Comparison of ENCODE assay signal across 9 cellular contexts in the genomic region with DNA sequence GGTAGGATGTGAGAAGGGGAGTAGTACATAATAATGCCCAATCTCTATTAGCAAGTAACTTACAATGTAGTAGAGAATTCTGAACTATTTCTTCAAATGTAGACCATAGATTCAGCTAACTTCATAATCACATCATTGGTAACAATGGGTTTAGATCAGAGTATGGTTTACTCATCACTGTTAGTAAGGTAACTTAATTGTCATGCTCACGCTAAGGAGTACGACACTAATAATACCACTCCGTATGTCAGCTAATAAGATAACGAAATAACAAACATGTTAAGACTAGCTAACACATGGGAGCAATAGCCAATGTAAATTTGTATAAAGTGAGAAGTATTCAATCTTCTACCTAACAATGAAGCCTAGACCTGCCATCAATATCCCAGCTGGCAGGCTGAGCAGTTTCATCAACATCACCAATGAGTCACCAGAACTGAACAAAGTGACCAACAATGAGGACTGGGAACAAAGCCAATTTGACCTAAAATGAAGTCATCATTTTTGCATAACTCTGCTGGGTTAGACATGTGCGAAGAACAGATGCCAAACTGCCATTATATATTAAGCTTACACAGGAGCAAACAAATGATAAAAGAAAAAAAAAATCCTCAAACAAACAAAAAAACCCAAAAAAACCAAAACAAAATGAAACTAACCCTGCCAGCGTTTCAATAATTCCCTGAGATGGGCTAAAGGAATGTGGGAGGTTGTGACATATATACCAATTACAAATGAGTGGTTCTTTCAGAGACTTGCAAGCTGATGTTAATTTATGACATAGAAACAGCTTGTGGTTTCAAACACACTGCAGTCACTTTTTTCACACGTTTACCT. TPM values are rescaled to one million over a fixed set of nuclear protein-coding genes. Genes with fewer than 3 reads are reported as not detected.
DNase-seq lines count a peak whose midpoint lies in the region; ATAC-seq, FAIRE-seq and TF ChIP-seq lines count a peak whose summit lies in the region.
"Had no signal": no experiment of that assay in that cellular context is flagged by ENCODE, and none has a peak within 500 bp of the region (broad histone marks: within the 10 kb centered on the region; RNA-seq: fewer than 3 reads in every experiment).

No MANE protein-coding gene starts in this region.

- peak; percentile 55 for ATAC-seq in GM21576 (IDR thresholded peaks at IDR 0.05; ENCODE audit: unreplicated experiment)

- TF ChIP-seq CTCF in nephron (IDR thresholded peaks at IDR 0.05; ENCODE audit: unreplicated experiment in 3 of 3), result no peak

- peak overlapping the region in 1 of 3 experiments; percentile 12 for H3K4me3 Mint-ChIP-seq in nephron

- peaks cover 50% of the 10 kb centered on the region for H3K36me3 Mint-ChIP-seq in nephron (ENCODE audit: low read depth)

- peak; percentile 98 for DNase-seq in ELR (ENCODE audit: low read depth)
- peak; percentile 48 for DNase-seq in HTR-8/SVneo (ENCODE audit: insufficient read length, low spot score)
- DNase-seq in RPMI7951 (ENCODE audit: low read depth), result peak; percentile 96
- peak; percentile 93 for DNase-seq in epithelial cell of prostate (ENCODE audit: low read depth, low spot score)
- no peak for DNase-seq in mesenteric fat pad (ENCODE audit: low spot score)
- no peak for DNase-seq in D341Med (ENCODE audit: low spot score)

- no peaks in the 10 kb centered on the region for H3K9me3 Mint-ChIP-seq in nephron

- no peaks in the 10 kb centered on the region for H3K27me3 Mint-ChIP-seq in nephron (ENCODE audit: low read depth)

- H3K4me1 Mint-ChIP-seq in nephron, result peaks cover 21% of the 10 kb centered on the region

- peak overlapping the region in 2 of 3 experiments; percentile 16 to 81 for H3K27ac Mint-ChIP-seq in nephron

- FAIRE-seq in HTR-8/SVneo (lab: Jason Lieb, UNC), result peak; percentile 66

- peak overlapping the region; percentile 61 for H3K27ac ChIP-seq in epithelial cell of prostate
- H3K27ac ChIP-seq: VCaP had no signal

RNA-seq across cellular contexts. Expression of a gene that starts 56.6 kb away (rescaled TPM):
- total RNA-seq in RPMI7951 (2014; rRNA removed; shearing (Covaris generic)), result 0.88 and 1.8 TPM in 2 replicates
- 6.4 TPM for total RNA-seq in mesenteric fat pad

Comparison
In these comparisons a context has a peak if more than half of its experiments do, and no peak if none do; other contexts are left out.
1. DNase-seq: peak in ELR (single experiment), HTR-8/SVneo (single experiment), RPMI7951 (single experiment) and epithelial cell of prostate (single experiment); none in mesenteric fat pad (single experiment) and D341Med (single experiment).